Comparison of ENCODE assay signal across 24 cellular contexts in the genomic region with DNA sequence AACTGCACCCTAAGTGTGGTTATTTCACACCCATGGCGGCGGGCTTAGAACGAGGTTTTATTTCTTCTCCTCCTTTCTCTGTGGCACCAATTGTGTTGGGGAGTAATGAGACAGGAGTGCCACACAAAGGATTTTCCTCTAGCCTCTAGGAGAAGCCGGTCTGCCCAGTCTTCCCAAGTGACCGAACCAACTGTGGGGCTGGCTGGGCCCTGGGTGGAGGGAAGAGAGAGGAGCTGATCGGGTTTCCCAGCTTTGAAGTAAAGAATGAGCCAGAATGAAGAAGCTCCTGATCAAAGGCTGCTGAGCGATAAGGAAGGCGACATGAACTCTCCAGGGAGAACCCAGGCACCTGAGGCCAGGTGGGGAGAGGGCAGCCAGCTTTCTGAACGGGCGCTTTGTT.
"Had no signal": no experiment of that assay in that cellular context is flagged by ENCODE, and none has a peak within 500 bp of the region (broad histone marks: within the 10 kb centered on the region; RNA-seq: fewer than 3 reads in every experiment).

No MANE protein-coding gene starts in this region.

- H3K27me3 ChIP-seq: adrenal gland, Peyer's patch, SJCRH30 had no signal

- ATAC-seq: activated CD4-positive, CD25-positive, alpha-beta regulatory T cell treated with anti-CD3 and anti-CD28 coated beads, Interleukin-2, amount 50 U/mL, for 24 hours; activated CD8-positive, alpha-beta T cell treated with anti-CD3 and anti-CD28 coated beads, Interleukin-2, amount 10 ng/mL, durations not matched to agents 7 days and 5 days had no signal

- H3K36me3 Mint-ChIP-seq: activated naive CD8-positive, alpha-beta T cell treated with anti-CD3 and anti-CD28 coated beads, Interleukin-2, amount 10 ng/mL, durations not matched to agents 7 days and 5 days had no signal

- H3K9me3 ChIP-seq: Peyer's patch, SJCRH30, SK-N-SH had no signal

- H3K4me3 ChIP-seq: adrenal gland, Peyer's patch, SJCRH30 had no signal

- DNase-seq: activated CD4-positive, alpha-beta T cell treated with anti-CD3 and anti-CD28 coated beads for 4 hours; activated CD8-positive, alpha-beta memory T cell treated with anti-CD3 and anti-CD28 coated beads, Interleukin-2, amount 50 U/mL, for 48 hours; activated CD8-positive, alpha-beta T cell treated with anti-CD3 and anti-CD28 coated beads, Interleukin-2, amount 10 ng/mL, durations not matched to agents 7 days and 5 days; activated naive CD4-positive, alpha-beta T cell treated with anti-CD3 and anti-CD28 coated beads, Interleukin-2, amount 50 U/mL, for 16 hours; activated naive CD8-positive, alpha-beta T cell treated with anti-CD3 and anti-CD28 coated beads, Interleukin-2, amount 10 ng/mL, durations not matched to agents 7 days and 5 days; activated T-cell treated with anti-CD3 and anti-CD28 coated beads, Interleukin-2, amount 50 U/mL, for 1 hour; adrenal gland; anterior cingulate cortex; KG1; NCI-H1092; NCI-H1417 treated with DMSO at 0.1 percent for 48 hours; NCI-H1694; NCI-H2029; NCI-H510A treated with DMSO at 0.1 percent for 48 hours; NCI-H69; NK-92 treated with Interleukin-12 subunit alpha and Interleukin-12 subunit beta, amount 100 ng/mL, for 24 hours; Peyer's patch; Right ventricle myocardium superior; SJCRH30; SK-N-SH; WERI-Rb-1 had no signal

- H3K9ac ChIP-seq: SK-N-SH had no signal

- H3K4me2 ChIP-seq: SK-N-SH had no signal

- H3K36me3 ChIP-seq: adrenal gland, Peyer's patch, SJCRH30, WERI-Rb-1 had no signal

- H3K27ac ChIP-seq: adrenal gland, Peyer's patch, RWPE1, SJCRH30, WERI-Rb-1 had no signal

- H3K27ac Mint-ChIP-seq: activated CD8-positive, alpha-beta T cell treated with anti-CD3 and anti-CD28 coated beads, Interleukin-2, amount 10 ng/mL, durations not matched to agents 7 days and 5 days; activated naive CD8-positive, alpha-beta T cell treated with anti-CD3 and anti-CD28 coated beads, Interleukin-2, amount 10 ng/mL, durations not matched to agents 7 days and 5 days; T-helper 2 cell treated with Interferon-gamma antibody and Interleukin-4, amounts not matched to agents 5 μg/mL and 100 μg/mL, for 36 hours had no signal

- H3K4me3 Mint-ChIP-seq: activated CD8-positive, alpha-beta T cell treated with anti-CD3 and anti-CD28 coated beads, Interleukin-2, amount 10 ng/mL, durations not matched to agents 7 days and 5 days; activated naive CD8-positive, alpha-beta T cell treated with anti-CD3 and anti-CD28 coated beads, Interleukin-2, amount 10 ng/mL, durations not matched to agents 7 days and 5 days; T-helper 2 cell treated with Interferon-gamma antibody and Interleukin-4, amounts not matched to agents 5 μg/mL and 100 μg/mL, for 36 hours had no signal

- H3K27me3 Mint-ChIP-seq: activated naive CD8-positive, alpha-beta T cell treated with anti-CD3 and anti-CD28 coated beads, Interleukin-2, amount 10 ng/mL, durations not matched to agents 7 days and 5 days had no signal

- H3K4me1 ChIP-seq: adrenal gland, Peyer's patch, SJCRH30 had no signal

- H3K4me1 Mint-ChIP-seq: activated naive CD8-positive, alpha-beta T cell treated with anti-CD3 and anti-CD28 coated beads, Interleukin-2, amount 10 ng/mL, durations not matched to agents 7 days and 5 days had no signal
